In genomic region chr1:201622824-201623223, GRCh38 we compare ENCODE assay signal across 34 cellular contexts.
"Had no signal": no experiment of that assay in that cellular context is flagged by ENCODE, and none has a peak within 500 bp of the region (broad histone marks: within the 10 kb centered on the region; RNA-seq: fewer than 3 reads in every experiment).

No MANE protein-coding gene starts in this region.

- H3K4me1 ChIP-seq: body of pancreas had no signal

- H3K4me3 Mint-ChIP-seq: activated B cell treated with CpG ODN at 0.5 μM for 24 hours; activated CD8-positive, alpha-beta T cell treated with anti-CD3 and anti-CD28 coated beads for 36 hours; activated naive CD8-positive, alpha-beta T cell treated with anti-CD3 and anti-CD28 coated beads for 36 hours; activated naive CD8-positive, alpha-beta T cell treated with anti-CD3 and anti-CD28 coated beads, Interleukin-2, amount 50 U/mL, for 24 hours; activated T-cell treated with anti-CD3 and anti-CD28 coated beads, Interleukin-2, amount 50 U/mL, for 4 hours; activated T-helper 17 cell treated with anti-CD3 and anti-CD28 coated beads, Interleukin-2, amount 50 U/mL, for 72 hours; effector memory CD8-positive, alpha-beta T cell; T-helper 17 cell; T-helper 2 cell treated with Interferon-gamma antibody and Interleukin-4, amounts not matched to agents 5 μg/mL and 100 μg/mL, for 36 hours had no signal

- H3K4me3 ChIP-seq: adrenal gland, body of pancreas, esophagus squamous epithelium, gastroesophageal sphincter had no signal

- ATAC-seq: activated CD4-positive, CD25-positive, alpha-beta regulatory T cell treated with anti-CD3 and anti-CD28 coated beads, Interleukin-2, amount 50 U/mL, for 24 hours; activated CD8-positive, alpha-beta T cell treated with anti-CD3 and anti-CD28 coated beads for 36 hours; activated naive CD8-positive, alpha-beta T cell treated with anti-CD3 and anti-CD28 coated beads, Interleukin-2, amount 50 U/mL, for 24 hours; activated T-cell treated with anti-CD3 and anti-CD28 coated beads, Interleukin-2, amount 50 U/mL, for 4 hours; activated T-helper 17 cell treated with anti-CD3 and anti-CD28 coated beads, Interleukin-2, amount 50 U/mL, for 72 hours; body of pancreas; effector memory CD8-positive, alpha-beta T cell; gastroesophageal sphincter; T-helper 17 cell had no signal

- H3K9me3 Mint-ChIP-seq: activated B cell treated with CpG ODN at 0.5 μM for 24 hours; activated CD8-positive, alpha-beta T cell treated with anti-CD3 and anti-CD28 coated beads for 36 hours; activated naive CD8-positive, alpha-beta T cell treated with anti-CD3 and anti-CD28 coated beads for 36 hours; activated naive CD8-positive, alpha-beta T cell treated with anti-CD3 and anti-CD28 coated beads, Interleukin-2, amount 50 U/mL, for 24 hours; activated T-cell treated with anti-CD3 and anti-CD28 coated beads, Interleukin-2, amount 50 U/mL, for 4 hours; activated T-helper 17 cell treated with anti-CD3 and anti-CD28 coated beads, Interleukin-2, amount 50 U/mL, for 72 hours; effector memory CD8-positive, alpha-beta T cell; T-helper 2 cell treated with Interferon-gamma antibody and Interleukin-4, amounts not matched to agents 5 μg/mL and 100 μg/mL, for 36 hours had no signal

- H3K27ac Mint-ChIP-seq: activated B cell treated with CpG ODN at 0.5 μM for 24 hours; activated CD8-positive, alpha-beta T cell treated with anti-CD3 and anti-CD28 coated beads for 36 hours; activated naive CD8-positive, alpha-beta T cell treated with anti-CD3 and anti-CD28 coated beads for 36 hours; activated naive CD8-positive, alpha-beta T cell treated with anti-CD3 and anti-CD28 coated beads, Interleukin-2, amount 50 U/mL, for 24 hours; activated T-helper 17 cell treated with anti-CD3 and anti-CD28 coated beads, Interleukin-2, amount 50 U/mL, for 72 hours; effector memory CD8-positive, alpha-beta T cell; T-helper 17 cell; T-helper 2 cell treated with Interferon-gamma antibody and Interleukin-4, amounts not matched to agents 5 μg/mL and 100 μg/mL, for 36 hours had no signal

- H3K36me3 ChIP-seq: adrenal gland had no signal

- H3K27ac ChIP-seq: adrenal gland, body of pancreas, epithelial cell of prostate, esophagus squamous epithelium, gastroesophageal sphincter, WERI-Rb-1 had no signal

- H3K4me1 Mint-ChIP-seq: activated B cell treated with CpG ODN at 0.5 μM for 24 hours; activated naive CD8-positive, alpha-beta T cell treated with anti-CD3 and anti-CD28 coated beads for 36 hours; activated naive CD8-positive, alpha-beta T cell treated with anti-CD3 and anti-CD28 coated beads, Interleukin-2, amount 50 U/mL, for 24 hours; activated T-helper 17 cell treated with anti-CD3 and anti-CD28 coated beads, Interleukin-2, amount 50 U/mL, for 72 hours had no signal

- DNase-seq: activated B cell treated with CpG ODN at 0.5 μM for 24 hours; activated CD4-positive, alpha-beta T cell treated with anti-CD3 and anti-CD28 coated beads for 48 hours; activated CD4-positive, alpha-beta T cell treated with anti-CD3 and anti-CD28 coated beads, Interleukin-2, amount 50 U/mL, for 1 hour; activated CD4-positive, alpha-beta T cell treated with anti-CD3 and anti-CD28 coated beads, Interleukin-2, amount 50 U/mL, for 48 hours; activated CD8-positive, alpha-beta memory T cell treated with anti-CD3 and anti-CD28 coated beads for 24 hours; activated CD8-positive, alpha-beta T cell treated with anti-CD3 and anti-CD28 coated beads for 36 hours; activated effector memory CD4-positive, alpha-beta T cell treated with Interleukin-2 at 50 U/mL for 16 hours; activated gamma-delta T cell treated with Interleukin-2 at 50 U/mL for 16 hours; activated naive CD4-positive, alpha-beta T cell treated with anti-CD3 and anti-CD28 coated beads, Interleukin-2, amount 50 U/mL, for 16 hours; activated naive CD4-positive, alpha-beta T cell treated with Interleukin-2 at 50 U/mL for 16 hours; activated naive CD8-positive, alpha-beta T cell treated with anti-CD3 and anti-CD28 coated beads for 36 hours; activated naive CD8-positive, alpha-beta T cell treated with anti-CD3 and anti-CD28 coated beads, Interleukin-2, amount 50 U/mL, for 24 hours; activated T-cell treated with anti-CD3 and anti-CD28 coated beads, Interleukin-2, amount 50 U/mL, for 4 hours; adrenal gland; amygdala; aorta; body of pancreas; caudate nucleus; cortex of kidney; dermis blood vessel endothelial cell; effector CD4-positive, alpha-beta T cell; effector memory CD8-positive, alpha-beta T cell; esophagus squamous epithelium; foreskin melanocyte; T-helper 1 cell; T-helper 17 cell; T1000; WERI-Rb-1 had no signal

- H3K27me3 Mint-ChIP-seq: activated B cell treated with CpG ODN at 0.5 μM for 24 hours; activated CD8-positive, alpha-beta T cell treated with anti-CD3 and anti-CD28 coated beads for 36 hours; activated naive CD8-positive, alpha-beta T cell treated with anti-CD3 and anti-CD28 coated beads, Interleukin-2, amount 50 U/mL, for 24 hours; activated T-helper 17 cell treated with anti-CD3 and anti-CD28 coated beads, Interleukin-2, amount 50 U/mL, for 72 hours had no signal

- H3K27me3 ChIP-seq: adrenal gland, body of pancreas, esophagus squamous epithelium, gastroesophageal sphincter had no signal

- H3K36me3 Mint-ChIP-seq: activated naive CD8-positive, alpha-beta T cell treated with anti-CD3 and anti-CD28 coated beads for 36 hours had no signal

- FAIRE-seq: colon had no signal

- H3K9me3 ChIP-seq: adrenal gland, body of pancreas, esophagus squamous epithelium, gastroesophageal sphincter had no signal
